Comparison of ENCODE assay signal across 8 cellular contexts in genomic region chr17:7233701-7234099, GRCh38. TPM values are rescaled to one million over a fixed set of nuclear protein-coding genes. Genes with fewer than 3 reads are reported as not detected.
DNase-seq lines count a peak whose midpoint lies in the region; ATAC-seq and TF ChIP-seq lines count a peak whose summit lies in the region.

No MANE protein-coding gene starts in this region.

- peak overlapping the region; percentile 89 to 97 (median 94) for H3K4me3 Mint-ChIP-seq in CD4-positive, CD25-positive, alpha-beta regulatory T cell

- peak overlapping the region; percentile 93 for H3K4me3 ChIP-seq in CD4-positive, CD25-positive, alpha-beta regulatory T cell (ENCODE audit: low read depth, low read length)
- peak overlapping the region; percentile 90 for H3K4me3 ChIP-seq in colonic mucosa
- peak overlapping the region; percentile 51 to 75 for H3K4me3 ChIP-seq in muscle layer of colon (ENCODE audit: low read depth in 1 of 2, low read length in 2 of 2)

- H3K9me3 ChIP-seq in CD4-positive, CD25-positive, alpha-beta regulatory T cell (ENCODE audit: control insufficient read depth in 2 of 2, low read length in 2 of 2) = no peaks in the 10 kb centered on the region
- H3K9me3 ChIP-seq in colonic mucosa (no peaks in the 10 kb centered on the region), muscle layer of colon (ENCODE audit: low read length) (no peaks in the 10 kb centered on the region)

- H3K27ac ChIP-seq in CD4-positive, CD25-positive, alpha-beta regulatory T cell (ENCODE audit: insufficient read depth, low read length, poor library complexity, severe bottlenecking) = peak overlapping the region; percentile 81
- H3K27ac ChIP-seq in colonic mucosa (peak overlapping the region; percentile 91), muscle layer of colon (ENCODE audit: low read depth, low read length) (peak overlapping the region; percentile 87)

- intact Hi-C loops in colonic mucosa (cut with DNase I) = no loop called here

- H3K4me1 ChIP-seq in CD4-positive, CD25-positive, alpha-beta regulatory T cell (ENCODE audit: control insufficient read depth, insufficient read depth, low read length, poor library complexity, severe bottlenecking) = peaks cover 30% of the 10 kb centered on the region
- H3K4me1 ChIP-seq in colonic mucosa (peaks cover 14% of the 10 kb centered on the region), muscle layer of colon (ENCODE audit: insufficient read depth, low read length) (peaks cover 37% of the 10 kb centered on the region)

- no peaks in the 10 kb centered on the region for H3K9me3 Mint-ChIP-seq in CD4-positive, CD25-positive, alpha-beta regulatory T cell

- peaks cover 20% of the 10 kb centered on the region for H3K36me3 Mint-ChIP-seq in CD4-positive, CD25-positive, alpha-beta regulatory T cell

- no peak for DNase-seq in CD4-positive, CD25-positive, alpha-beta regulatory T cell
- DNase-seq in M059J (ENCODE audit: low read depth) (peak; percentile 41), colonic mucosa (no peak), cortex of kidney (lab: John Stamatoyannopoulos, UW) (no peak), A172 (ENCODE audit: low spot score) (no peak), NCI-H524 (lab: John Stamatoyannopoulos, UW) (no peak), GDM1 (lab: John Stamatoyannopoulos, UW) (no peak)

- H3K4me1 Mint-ChIP-seq in CD4-positive, CD25-positive, alpha-beta regulatory T cell = peaks cover 10 to 59% (median 34%) of the 10 kb centered on the region in 4 donors

- ATAC-seq in CD4-positive, CD25-positive, alpha-beta regulatory T cell (ENCODE audit: low read depth in 2 of 2) = no peak

- peak overlapping the region; percentile 88 to 93 for H3K9ac ChIP-seq in colonic mucosa (ENCODE audit: low read depth in 2 of 2, low read length in 2 of 2)
- peak overlapping the region; percentile 23 for H3K9ac ChIP-seq in muscle layer of colon (ENCODE audit: low read length)

- H3K27ac Mint-ChIP-seq in CD4-positive, CD25-positive, alpha-beta regulatory T cell = peak overlapping the region; percentile 90 to 92 (median 91)

- no peak for TF ChIP-seq CTCF in colonic mucosa (IDR thresholded peaks at IDR 0.05)

- peaks cover 33% of the 10 kb centered on the region for H3K36me3 ChIP-seq in CD4-positive, CD25-positive, alpha-beta regulatory T cell (ENCODE audit: control insufficient read depth, insufficient read depth, low read length)
- H3K36me3 ChIP-seq in colonic mucosa (peaks cover 18% of the 10 kb centered on the region), muscle layer of colon (ENCODE audit: insufficient read depth, low read length) (peaks cover 41% of the 10 kb centered on the region)

- no peaks in the 10 kb centered on the region for H3K27me3 ChIP-seq in CD4-positive, CD25-positive, alpha-beta regulatory T cell (ENCODE audit: control insufficient read depth, insufficient read depth, low read length)
- no peaks in the 10 kb centered on the region for H3K27me3 ChIP-seq in colonic mucosa
- no peaks in the 10 kb centered on the region for H3K27me3 ChIP-seq in muscle layer of colon (ENCODE audit: control insufficient read depth in 1 of 2, insufficient read depth in 2 of 2, low read length in 2 of 2)

- H3K27me3 Mint-ChIP-seq in CD4-positive, CD25-positive, alpha-beta regulatory T cell = no peaks in the 10 kb centered on the region

RNA-seq across cellular contexts. Expression of gene DVL2, which starts 0.6 kb away (rescaled TPM):
- total RNA-seq in CD4-positive, CD25-positive, alpha-beta regulatory T cell = 35.8 TPM
- polyA plus RNA-seq in CD4-positive, CD25-positive, alpha-beta regulatory T cell = 10 to 100 TPM; 10.5 to 19.4 (median 15.7) TPM
- total RNA-seq in M059J (2014; rRNA removed; shearing (Covaris generic)) = 23.9 and 39.1 TPM in 2 replicates
- total RNA-seq in colonic mucosa = 10 to 100 TPM; 32.4 to 42.4 TPM
- 65.1 and 82.4 TPM in 2 replicates for total RNA-seq in A172 (2014; rRNA removed; shearing (Covaris generic))

RNA-seq across cellular contexts. Expression of gene PHF23, which starts 5.6 kb away (rescaled TPM):
- 16.0 TPM for total RNA-seq in CD4-positive, CD25-positive, alpha-beta regulatory T cell
- 10 to 100 TPM; 17.0 to 24.8 (median 21.2) TPM for polyA plus RNA-seq in CD4-positive, CD25-positive, alpha-beta regulatory T cell
- total RNA-seq in M059J (2014; rRNA removed; shearing (Covaris generic)) = 49.6 and 53.3 TPM in 2 replicates
- 10 to 100 TPM; 29.8 to 38.6 TPM for total RNA-seq in colonic mucosa
- 59.5 and 75.3 TPM in 2 replicates for total RNA-seq in A172 (2014; rRNA removed; shearing (Covaris generic))

RNA-seq across cellular contexts. Expression of gene GABARAP, which starts 8.5 kb away (rescaled TPM):
- total RNA-seq in CD4-positive, CD25-positive, alpha-beta regulatory T cell = 227 TPM
- 1,000 to 10,000 TPM in 2 of 4 donors, 100 to 1,000 TPM in 2; 939 to 1,205 (median 986) TPM for polyA plus RNA-seq in CD4-positive, CD25-positive, alpha-beta regulatory T cell
- total RNA-seq in M059J (2014; rRNA removed; shearing (Covaris generic)) = 575 and 595 TPM in 2 replicates
- total RNA-seq in colonic mucosa = 100 to 1,000 TPM; 378 to 513 TPM
- 144 and 238 TPM in 2 replicates for total RNA-seq in A172 (2014; rRNA removed; shearing (Covaris generic))

RNA-seq across cellular contexts. Expression of gene ACADVL, which starts 14.0 kb away (rescaled TPM):
- 277 TPM for total RNA-seq in CD4-positive, CD25-positive, alpha-beta regulatory T cell
- 10 to 100 TPM; 73.6 to 92.3 (median 84.9) TPM for polyA plus RNA-seq in CD4-positive, CD25-positive, alpha-beta regulatory T cell
- total RNA-seq in M059J (2014; rRNA removed; shearing (Covaris generic)) = 294 and 491 TPM in 2 replicates
- 100 to 1,000 TPM; 606 to 859 TPM for total RNA-seq in colonic mucosa
- total RNA-seq in A172 (2014; rRNA removed; shearing (Covaris generic)) = 278 and 349 TPM in 2 replicates

RNA-seq across cellular contexts. Expression of gene DLG4, which starts 14.1 kb away (rescaled TPM):
- 2.9 TPM for total RNA-seq in CD4-positive, CD25-positive, alpha-beta regulatory T cell
- polyA plus RNA-seq in CD4-positive, CD25-positive, alpha-beta regulatory T cell = under 1 TPM; 0.22 to 0.73 (median 0.42) TPM
- total RNA-seq in M059J (2014; rRNA removed; shearing (Covaris generic)) = 4.7 and 7.8 TPM in 2 replicates
- total RNA-seq in colonic mucosa = 1 to 10 TPM; 4.8 to 5.6 TPM
- total RNA-seq in A172 (2014; rRNA removed; shearing (Covaris generic)) = 7.2 and 7.3 TPM in 2 replicates
